9 cellular contexts compared by ENCODE assay signal in genomic region chr10:49762566-49762877, GRCh38. TPM values are rescaled to one million over a fixed set of nuclear protein-coding genes. Genes with fewer than 3 reads are reported as not detected.
DNase-seq lines count a peak whose midpoint lies in the region; ATAC-seq and TF ChIP-seq lines count a peak whose summit lies in the region.
"Had no signal": no experiment of that assay in that cellular context is flagged by ENCODE, and none has a peak within 500 bp of the region (broad histone marks: within the 10 kb centered on the region; RNA-seq: fewer than 3 reads in every experiment).

No MANE protein-coding gene starts in this region.

- H3K27me3 Mint-ChIP-seq in glutamatergic neuron (ENCODE audit: unreplicated experiment), result peaks cover 10% of the 10 kb centered on the region

- peak overlapping the region; percentile 66 for H3K4me3 Mint-ChIP-seq in glutamatergic neuron (ENCODE audit: unreplicated experiment)

- no peaks in the 10 kb centered on the region for H3K9me3 ChIP-seq in SK-N-MC (ENCODE audit: low read depth, low read length)

- H3K36me3 Mint-ChIP-seq in glutamatergic neuron (ENCODE audit: unreplicated experiment), result peaks cover 11% of the 10 kb centered on the region

- H3K4me3 ChIP-seq in SK-N-MC (peak overlapping the region; percentile 78), skin epidermis (peak overlapping the region in 5 of 7 experiments; percentile 43 to 50 (median 49))

- no peak for TF ChIP-seq CTCF in glutamatergic neuron (IDR thresholded peaks at IDR 0.05; ENCODE audit: partially characterized antibody, unreplicated experiment)

- ATAC-seq in GM21737 (IDR thresholded peaks at IDR 0.05; ENCODE audit: unreplicated experiment) (no peak), GM19023 (IDR thresholded peaks at IDR 0.05; ENCODE audit: unreplicated experiment) (no peak)

- peaks cover 6% of the 10 kb centered on the region for H3K9me3 Mint-ChIP-seq in glutamatergic neuron (ENCODE audit: unreplicated experiment)

- no peak overlapping the region for H3K9ac ChIP-seq in SK-N-MC (ENCODE audit: insufficient read length)

- H3K27ac Mint-ChIP-seq in glutamatergic neuron (ENCODE audit: unreplicated experiment), result no peak overlapping the region

- peak; percentile 61 for DNase-seq in DMS53 (lab: John Stamatoyannopoulos, UW)
- no peak for DNase-seq in DMS53 treated with DMSO at 0.1 percent for 48 hours (lab: John Stamatoyannopoulos, UW; ENCODE audit: unreplicated experiment)
- no peak for DNase-seq in SK-N-MC (ENCODE audit: low read depth, low spot score)
- DNase-seq in glutamatergic neuron, result no peak
- DNase-seq in COLO829 (ENCODE audit: low spot score), result no peak

- H3K27ac ChIP-seq in SK-N-MC, result no peak overlapping the region
- no peak overlapping the region for H3K27ac ChIP-seq in skin epidermis
- H3K27ac ChIP-seq: 22Rv1 had no signal

- H3K36me3 ChIP-seq in SK-N-MC (ENCODE audit: insufficient read depth, low read length), result no peaks in the 10 kb centered on the region

- peaks cover 19% of the 10 kb centered on the region for H3K4me1 Mint-ChIP-seq in glutamatergic neuron (ENCODE audit: low read depth, unreplicated experiment)

RNA-seq across cellular contexts. Expression of gene OGDHL, which starts 0.4 kb away (rescaled TPM):
- total RNA-seq in glutamatergic neuron (ENCODE audit: unreplicated experiment), result 2.5 TPM
